In genomic region chr12:64332296-64332695, GRCh38 we compare ENCODE assay signal across 27 cellular contexts.
"Had no signal": no experiment of that assay in that cellular context is flagged by ENCODE, and none has a peak within 500 bp of the region (broad histone marks: within the 10 kb centered on the region; RNA-seq: fewer than 3 reads in every experiment).

No MANE protein-coding gene starts in this region.

- ATAC-seq: activated CD8-positive, alpha-beta T cell treated with anti-CD3 and anti-CD28 coated beads for 36 hours; activated T-cell treated with anti-CD3 and anti-CD28 coated beads, Interleukin-2, amount 50 U/mL, for 72 hours; activated T-helper 17 cell treated with anti-CD3 and anti-CD28 coated beads, Interleukin-2, amount 50 U/mL, for 72 hours; PC-3 had no signal

- H3K9me3 Mint-ChIP-seq: activated CD8-positive, alpha-beta T cell treated with anti-CD3 and anti-CD28 coated beads for 36 hours; activated naive CD8-positive, alpha-beta T cell treated with anti-CD3 and anti-CD28 coated beads for 36 hours; activated T-helper 17 cell treated with anti-CD3 and anti-CD28 coated beads, Interleukin-2, amount 50 U/mL, for 72 hours had no signal

- H3K27ac Mint-ChIP-seq: activated CD8-positive, alpha-beta T cell treated with anti-CD3 and anti-CD28 coated beads for 36 hours; activated naive CD8-positive, alpha-beta T cell treated with anti-CD3 and anti-CD28 coated beads for 36 hours; activated T-cell treated with anti-CD3 and anti-CD28 coated beads, Interleukin-2, amount 50 U/mL, for 72 hours; activated T-helper 17 cell treated with anti-CD3 and anti-CD28 coated beads, Interleukin-2, amount 50 U/mL, for 72 hours had no signal

- H3K4me1 Mint-ChIP-seq: activated T-helper 17 cell treated with anti-CD3 and anti-CD28 coated beads, Interleukin-2, amount 50 U/mL, for 72 hours had no signal

- H3K36me3 Mint-ChIP-seq: activated naive CD8-positive, alpha-beta T cell treated with anti-CD3 and anti-CD28 coated beads for 36 hours had no signal

- H3K27me3 Mint-ChIP-seq: activated naive CD8-positive, alpha-beta T cell treated with anti-CD3 and anti-CD28 coated beads for 36 hours; activated T-helper 17 cell treated with anti-CD3 and anti-CD28 coated beads, Interleukin-2, amount 50 U/mL, for 72 hours had no signal

- H3K4me3 Mint-ChIP-seq: activated CD8-positive, alpha-beta T cell treated with anti-CD3 and anti-CD28 coated beads for 36 hours; activated naive CD8-positive, alpha-beta T cell treated with anti-CD3 and anti-CD28 coated beads for 36 hours; activated T-cell treated with anti-CD3 and anti-CD28 coated beads, Interleukin-2, amount 50 U/mL, for 72 hours; activated T-helper 17 cell treated with anti-CD3 and anti-CD28 coated beads, Interleukin-2, amount 50 U/mL, for 72 hours had no signal

- DNase-seq: activated CD4-positive, alpha-beta T cell treated with anti-CD3 and anti-CD28 coated beads for 1 hour; activated CD4-positive, alpha-beta T cell treated with anti-CD3 and anti-CD28 coated beads for 48 hours; activated CD4-positive, CD25-positive, alpha-beta regulatory T cell; activated CD8-positive, alpha-beta T cell treated with anti-CD3 and anti-CD28 coated beads for 36 hours; activated effector memory CD4-positive, alpha-beta T cell treated with anti-CD3 and anti-CD28 coated beads, Interleukin-2, amount 50 U/mL, for 16 hours; activated naive CD4-positive, alpha-beta T cell; activated naive CD4-positive, alpha-beta T cell treated with anti-CD3 and anti-CD28 coated beads, Interleukin-2, amount 50 U/mL, for 16 hours; activated naive CD8-positive, alpha-beta T cell treated with anti-CD3 and anti-CD28 coated beads for 36 hours; activated T-cell treated with anti-CD3 and anti-CD28 coated beads, Interleukin-2, amount 50 U/mL, for 1 hour; activated T-cell treated with anti-CD3 and anti-CD28 coated beads, Interleukin-2, amount 50 U/mL, for 72 hours; amniotic stem cell; aorta; brain microvascular endothelial cell; central memory CD4-positive, alpha-beta T cell; MM.1S; NCI-H1092; NCI-H1436 treated with DMSO at 0.1 percent for 48 hours; NCI-H1694 treated with DMSO at 0.1 percent for 48 hours; NCI-H2029; NCI-H345; NCI-H524 treated with DMSO at 0.1 percent for 48 hours; Peyer's patch; RPMI8226; SHP77 treated with DMSO at 0.1 percent for 48 hours; WERI-Rb-1 had no signal
